In the genomic region with DNA sequence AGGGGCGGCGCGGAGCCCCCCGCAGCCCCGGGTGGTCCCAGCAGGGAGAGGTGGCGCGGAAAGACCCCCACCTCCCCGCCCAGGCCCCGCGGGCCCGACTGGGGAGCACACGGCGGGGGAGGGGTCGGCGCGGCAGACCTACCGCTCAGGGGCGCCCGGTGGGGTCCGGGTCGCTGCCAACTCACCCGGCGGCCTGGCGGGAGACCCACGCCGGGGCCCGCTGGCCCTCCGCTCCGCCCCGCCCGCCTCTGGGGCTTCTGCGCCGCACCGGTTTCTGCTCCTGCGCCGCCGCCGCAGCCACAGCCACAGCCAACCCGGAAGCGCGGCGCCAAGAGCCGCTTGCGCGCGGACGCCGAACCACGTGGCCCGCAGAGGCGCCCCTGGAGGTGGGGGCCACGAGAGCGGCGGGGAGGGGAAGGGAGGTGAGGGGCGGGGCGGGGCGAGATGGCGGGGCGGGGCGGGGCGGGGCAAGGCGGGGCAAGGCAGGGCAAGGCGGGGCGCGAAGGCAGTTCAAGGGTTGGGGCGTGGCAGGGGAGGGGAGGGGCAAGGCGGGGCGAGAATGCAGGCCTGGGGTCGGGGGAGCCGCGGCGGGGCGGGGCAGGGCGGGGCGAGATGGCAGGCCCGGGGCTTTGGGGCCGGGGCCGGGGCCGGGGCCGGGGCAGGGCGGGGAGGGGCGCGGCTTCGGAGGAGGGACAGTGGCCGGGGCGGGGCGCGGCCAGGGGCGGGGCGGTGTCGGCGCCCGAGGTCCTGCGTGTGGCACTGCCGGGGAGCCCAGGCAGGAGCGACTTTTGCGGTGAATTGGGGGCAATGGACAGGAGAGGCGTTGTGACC, we compare ENCODE assay signal across 8 cellular contexts.
DNase-seq lines count a peak whose midpoint lies in the region; ATAC-seq lines count a peak whose summit lies in the region.

A gene (minus strand): TSS at position 307 of the 831 bp plus-strand sequence. CDS start 1,193 bp downstream, outside the sequence.

- DNase-seq in COLO829 (ENCODE audit: low spot score) (peak; percentile 88), HS-27A (ENCODE audit: low read depth) (peak; percentile 48), NOMO-1 (lab: John Stamatoyannopoulos, UW; ENCODE audit: unreplicated experiment in 2 of 2) (peak; percentile 78 to 93), memory B cell (ENCODE audit: low spot score in 2 of 2) (peak; percentile 77 to 86)
- DNase-seq in activated CD8-positive, alpha-beta memory T cell treated with anti-CD3 and anti-CD28 coated beads for 24 hours, result peak; percentile 90
- peak; percentile 86 for DNase-seq in effector CD4-positive, alpha-beta T cell
- DNase-seq in stimulated activated CD4-positive, alpha-beta T cell treated with anti-CD3 and anti-CD28 coated beads, TNF-alpha, amount 100 ng/mL, for 48 hours (ENCODE audit: low read depth in 3 of 3), result peak; percentile 80 to 94 (median 85)

- H3K27ac Mint-ChIP-seq in memory B cell, result peak within 1 kb of the TSS; percentile 95

- ATAC-seq in GM19468 (IDR thresholded peaks at IDR 0.05; ENCODE audit: extremely low read depth, unreplicated experiment) (peak; percentile 82), memory B cell (ENCODE audit: low read depth) (peak; percentile 82)

- peaks cover 38% of the 10 kb centered on the region for H3K4me1 Mint-ChIP-seq in memory B cell

- no peaks in the 10 kb centered on the region for H3K27me3 Mint-ChIP-seq in memory B cell

- no peaks in the 10 kb centered on the region for H3K9me3 Mint-ChIP-seq in memory B cell

- H3K4me3 Mint-ChIP-seq in memory B cell, result peak within 1 kb of the TSS; percentile 97

- H3K36me3 Mint-ChIP-seq in memory B cell, result peaks cover 19% of the 10 kb centered on the region

Comparison
In these comparisons a context has a peak if more than half of its experiments do, and no peak if none do; other contexts are left out.
1. Peak in every context shown above with its lines: DNase-seq and ATAC-seq.